ENCODE assay signal across 16 cellular contexts in the genomic region with DNA sequence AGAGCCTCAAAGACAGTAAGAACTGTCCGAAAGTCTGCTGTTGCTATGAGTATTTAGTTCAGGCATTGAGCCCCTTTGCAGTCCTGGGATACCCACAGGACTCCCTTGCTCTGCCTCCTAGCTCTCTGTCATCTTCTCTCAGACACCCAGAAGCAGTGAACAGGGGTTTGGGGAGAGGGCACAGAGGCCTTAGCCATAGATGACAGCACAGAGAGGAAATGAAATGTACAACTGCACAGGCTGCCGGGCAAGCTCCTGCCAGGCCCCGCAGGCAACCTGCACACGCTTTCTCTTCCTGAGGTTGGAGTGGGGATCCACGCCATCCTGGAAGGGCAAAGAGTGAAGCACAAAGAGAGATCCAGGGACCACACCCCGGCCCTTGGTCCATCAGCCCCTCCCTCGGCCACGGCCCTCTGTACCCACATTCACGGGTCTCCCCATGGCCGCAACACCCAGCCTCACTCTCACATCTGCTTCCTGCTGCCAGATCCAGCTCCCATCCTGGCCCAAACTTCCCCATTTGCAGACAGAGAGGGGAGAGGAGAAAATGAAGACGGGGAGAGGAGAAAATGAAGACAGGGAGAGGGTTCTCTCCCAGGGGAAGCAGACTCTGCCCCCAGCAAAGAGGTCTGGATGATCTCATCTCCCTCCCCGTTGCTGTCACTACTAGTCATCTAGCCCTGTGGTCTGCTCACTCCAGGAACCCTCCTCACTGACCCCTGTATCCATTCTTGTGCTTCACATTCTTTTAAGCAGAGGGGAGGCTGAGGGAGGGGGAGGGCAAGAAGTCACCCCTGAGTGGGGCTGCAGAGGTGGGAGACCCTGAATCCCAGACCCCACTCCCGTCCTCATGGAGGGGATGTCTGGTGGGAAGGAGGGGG. TPM values are rescaled to one million over a fixed set of nuclear protein-coding genes. Genes with fewer than 3 reads are reported as not detected.
A peak's percentile ranks its signal among the peaks of the same experiment; 100 is the strongest.
DNase-seq lines count a peak whose midpoint lies in the region; ATAC-seq, FAIRE-seq and TF ChIP-seq lines count a peak whose summit lies in the region.
"Had no signal": no experiment of that assay in that cellular context is flagged by ENCODE, and none has a peak within 500 bp of the region (broad histone marks: within the 10 kb centered on the region; RNA-seq: fewer than 3 reads in every experiment).

No MANE protein-coding gene starts in this region.

- peak overlapping the region; percentile 3 for H3K27ac ChIP-seq in CD4-positive, alpha-beta T cell (ENCODE audit: low read depth, low read length)
- H3K27ac ChIP-seq in mesodermal cell (ENCODE audit: low read depth, low read length, severe bottlenecking) (peak overlapping the region; percentile 37), PC-9 (no peak overlapping the region)
- H3K27ac ChIP-seq: cardiac muscle cell, suprapubic skin had no signal

- DNase-seq in CD4-positive, alpha-beta T cell, result no peak
- DNase-seq in GM12891 (ENCODE audit: insufficient read length, low spot score), result no peak
- DNase-seq in activated T-helper 2 cell treated with anti-CD3 and anti-CD28 coated beads, Interferon-gamma antibody, Interleukin-2, Interleukin-4, amounts not matched to agents 10 μg/mL and 5 μg/mL and 100 μg/mL, durations not matched to agents 14 hours and 24 hours and 36 hours (ENCODE audit: low spot score), result no peak
- no peak for DNase-seq in PC-9
- no peak for DNase-seq in HuH-7.5 (ENCODE audit: low spot score)
- DNase-seq in H4 (ENCODE audit: low spot score), result no peak
- DNase-seq: DMS79 treated with DMSO at 0.1 percent for 48 hours; KG1; occipital lobe; SHP77 treated with DMSO at 0.1 percent for 48 hours; stimulated activated CD4-positive, alpha-beta T cell treated with anti-CD3 and anti-CD28 coated beads, Interleukin-4, amount 100 ng/mL, for 1 hour had no signal

- peaks cover 23% of the 10 kb centered on the region for H3K4me1 ChIP-seq in mesodermal cell (ENCODE audit: control insufficient read depth, insufficient read depth, low read length, poor library complexity, severe bottlenecking)
- H3K4me1 ChIP-seq in PC-9 (replicated peaks; ENCODE audit: insufficient read depth), result no peaks in the 10 kb centered on the region

- H3K9me3 ChIP-seq in CD4-positive, alpha-beta T cell (ENCODE audit: control insufficient read depth, low read length), result no peaks in the 10 kb centered on the region
- H3K9me3 ChIP-seq in mesodermal cell (ENCODE audit: control insufficient read depth, low read length) (no peaks in the 10 kb centered on the region), PC-9 (ENCODE audit: insufficient read depth, low read depth) (no peaks in the 10 kb centered on the region)
- H3K9me3 ChIP-seq: suprapubic skin had no signal

- H3K36me3 ChIP-seq in mesodermal cell (ENCODE audit: control insufficient read depth, insufficient read depth, low read length) (no peaks in the 10 kb centered on the region), PC-9 (ENCODE audit: low read depth) (no peaks in the 10 kb centered on the region)
- H3K36me3 ChIP-seq: cardiac muscle cell, suprapubic skin had no signal

- BruUV-seq in PC-9 (replicated peaks; lab: Mats Ljungman, UMichigan), result no TSS peak

- no peaks in the 10 kb centered on the region for H3K79me2 ChIP-seq in PC-9 (ENCODE audit: low read depth)

- intact Hi-C loops in CD4-positive, alpha-beta T cell (cut with DNase I, micrococcal nuclease), result no loop called here
- intact Hi-C loops in activated T-helper 2 cell treated with anti-CD3 and anti-CD28 coated beads, Interferon-gamma antibody, Interleukin-2, Interleukin-4, amounts not matched to agents 10 μg/mL and 5 μg/mL and 100 μg/mL, durations not matched to agents 14 hours and 24 hours and 36 hours (cut with micrococcal nuclease), result no loop called here
- intact Hi-C loops in PC-9 (cut with micrococcal nuclease; ENCODE audit: unreplicated experiment), result no loop called here

- no peaks in the 10 kb centered on the region for H3K27me3 Mint-ChIP-seq in CD4-positive, alpha-beta T cell
- no peaks in the 10 kb centered on the region for H3K27me3 Mint-ChIP-seq in activated T-helper 2 cell treated with anti-CD3 and anti-CD28 coated beads, Interferon-gamma antibody, Interleukin-2, Interleukin-4, amounts not matched to agents 10 μg/mL and 5 μg/mL and 100 μg/mL, durations not matched to agents 14 hours and 24 hours and 36 hours (ENCODE audit: low read depth)

- H4K20me1 ChIP-seq in PC-9 (ENCODE audit: insufficient read depth), result no peaks in the 10 kb centered on the region

- POLR2A ChIA-PET in CD4-positive, alpha-beta T cell (lab: Charles Lee), result interaction anchor here (0.8 to 3.2 kb wide), 8 partner anchors 9 to 38 kb away, joined by 3 to 15 read pairs (median 5); no protein-coding TSS in a partner anchor
- POLR2A ChIA-PET in PC-9 (lab: Charles Lee; ENCODE audit: unreplicated experiment), result no interaction called here

- H3K4me3 ChIP-seq in mesodermal cell (ENCODE audit: extremely low read depth, insufficient read depth, low read length, poor library complexity, severe bottlenecking), result no peak overlapping the region
- H3K4me3 ChIP-seq in PC-9, result no peak overlapping the region
- H3K4me3 ChIP-seq: cardiac muscle cell, suprapubic skin had no signal

- H3K36me3 Mint-ChIP-seq in CD4-positive, alpha-beta T cell (ENCODE audit: low read depth), result peaks cover 96% of the 10 kb centered on the region
- peaks cover 89% of the 10 kb centered on the region for H3K36me3 Mint-ChIP-seq in activated T-helper 2 cell treated with anti-CD3 and anti-CD28 coated beads, Interferon-gamma antibody, Interleukin-2, Interleukin-4, amounts not matched to agents 10 μg/mL and 5 μg/mL and 100 μg/mL, durations not matched to agents 14 hours and 24 hours and 36 hours (ENCODE audit: low read depth)

- H3K4me1 Mint-ChIP-seq in CD4-positive, alpha-beta T cell (ENCODE audit: low read depth), result peaks cover 72% of the 10 kb centered on the region
- peaks cover 21% of the 10 kb centered on the region for H3K4me1 Mint-ChIP-seq in activated T-helper 2 cell treated with anti-CD3 and anti-CD28 coated beads, Interferon-gamma antibody, Interleukin-2, Interleukin-4, amounts not matched to agents 10 μg/mL and 5 μg/mL and 100 μg/mL, durations not matched to agents 14 hours and 24 hours and 36 hours (ENCODE audit: low read depth)

- no peak for TF ChIP-seq POLR2A in GM12891 (IDR thresholded peaks at IDR 0.05; ENCODE audit: low read depth, low read length)

- FAIRE-seq in GM12891 (lab: Jason Lieb, UNC), result peak; percentile 73
- FAIRE-seq: keratinocyte had no signal

- H2AFZ ChIP-seq in PC-9, result no peak overlapping the region

- H3K4me2 ChIP-seq in PC-9, result no peak overlapping the region

- H3K4me3 Mint-ChIP-seq in CD4-positive, alpha-beta T cell, result no peak overlapping the region
- H3K4me3 Mint-ChIP-seq in activated T-helper 2 cell treated with anti-CD3 and anti-CD28 coated beads, Interferon-gamma antibody, Interleukin-2, Interleukin-4, amounts not matched to agents 10 μg/mL and 5 μg/mL and 100 μg/mL, durations not matched to agents 14 hours and 24 hours and 36 hours (ENCODE audit: low read depth), result no peak overlapping the region

- TF ChIP-seq CTCF in CD4-positive, alpha-beta T cell (IDR thresholded peaks at IDR 0.05), result no peak
- no peak for TF ChIP-seq CTCF in PC-9 (conservative IDR thresholded peaks at IDR 0.05)

- peak overlapping the region; percentile 92 for H3K27ac Mint-ChIP-seq in CD4-positive, alpha-beta T cell
- H3K27ac Mint-ChIP-seq in activated T-helper 2 cell treated with anti-CD3 and anti-CD28 coated beads, Interferon-gamma antibody, Interleukin-2, Interleukin-4, amounts not matched to agents 10 μg/mL and 5 μg/mL and 100 μg/mL, durations not matched to agents 14 hours and 24 hours and 36 hours, result peak overlapping the region; percentile 80

- no peaks in the 10 kb centered on the region for H3K9me3 Mint-ChIP-seq in CD4-positive, alpha-beta T cell
- H3K9me3 Mint-ChIP-seq in activated T-helper 2 cell treated with anti-CD3 and anti-CD28 coated beads, Interferon-gamma antibody, Interleukin-2, Interleukin-4, amounts not matched to agents 10 μg/mL and 5 μg/mL and 100 μg/mL, durations not matched to agents 14 hours and 24 hours and 36 hours, result no peaks in the 10 kb centered on the region

- no peaks in the 10 kb centered on the region for H3K27me3 ChIP-seq in CD4-positive, alpha-beta T cell (ENCODE audit: control insufficient read depth, insufficient read depth, low read length)
- H3K27me3 ChIP-seq in PC-9 (ENCODE audit: insufficient read depth, low read depth), result peaks cover 55% of the 10 kb centered on the region

- CTCF ChIA-PET in CD4-positive, alpha-beta T cell (lab: Charles Lee), result interaction anchor here (2.5 kb wide), 1 partner anchor 42 kb away, joined by 8 read pairs; no protein-coding TSS in a partner anchor
- CTCF ChIA-PET in PC-9 (lab: Charles Lee), result no interaction called here

- no peak for ATAC-seq in CD4-positive, alpha-beta T cell (ENCODE audit: poor library complexity)

- no peaks in the 10 kb centered on the region for H3K9me2 ChIP-seq in PC-9 (ENCODE audit: insufficient read depth)

- WGBS in mesodermal cell (ENCODE audit: insufficient coverage in 2 of 2), 2 experiments, result 75 to 76% methylated on average over 9 to 10 of the region's 13 CpGs

- no peaks in the 10 kb centered on the region for H3F3A ChIP-seq in PC-9 (ENCODE audit: insufficient read depth, low read depth)

TF ChIP-seq in GM12891, 5 proteins besides CTCF, POLR2A, EP300 and RAD21:
- TF ChIP-seq PAX5 (IDR thresholded peaks at IDR 0.05; ENCODE audit: insufficient read depth, low read length, severe bottlenecking), result no peak
- TF ChIP-seq SPI1 (IDR thresholded peaks at IDR 0.05; ENCODE audit: low read depth, low read length), result 0 out of 2 replicates have a peak, but pooled peaks have one; percentile 3
- TF ChIP-seq POLR2AphosphoS5 (IDR thresholded peaks at IDR 0.05; ENCODE audit: low read depth, low read length), result no peak

RNA-seq across cellular contexts. Expression of gene CD6, which starts 40.7 kb away (rescaled TPM):
- total RNA-seq in CD4-positive, alpha-beta T cell, result 100 to 1,000 TPM; 814 to 827 TPM
- 5.0 TPM for polyA plus RNA-seq in GM12891 (2012; ENCODE audit: low read depth, missing spikeins)
- 308 and 327 TPM in 2 replicates for total RNA-seq in activated T-helper 2 cell treated with anti-CD3 and anti-CD28 coated beads, Interferon-gamma antibody, Interleukin-2, Interleukin-4, amounts not matched to agents 10 μg/mL and 5 μg/mL and 100 μg/mL, durations not matched to agents 14 hours and 24 hours and 36 hours
- 0.26 TPM for polyA plus RNA-seq in mesodermal cell (2013, experiment 1 of 2)
- 0.46 TPM for polyA plus RNA-seq in mesodermal cell (2013, experiment 2 of 2)
- 0.74 and 3.3 TPM in 2 replicates for total RNA-seq in PC-9 (2021)
- total RNA-seq in H4 (2014; rRNA removed; shearing (Covaris generic)), result not detected in 2 replicates
- total RNA-seq: fibroblast of lung had no signal
- polyA plus RNA-seq: cardiac muscle cell, fibroblast of lung had no signal

Comparison
In these comparisons a context has a peak if more than half of its experiments do, and no peak if none do; other contexts are left out.
1. RNA of gene CD6, which starts 40.7 kb away (total RNA-seq): 814 to 827 TPM in CD4-positive, alpha-beta T cell and 308 to 327 TPM in activated T-helper 2 cell treated with anti-CD3 and anti-CD28 coated beads, Interferon-gamma antibody, Interleukin-2, Interleukin-4, amounts not matched to agents 10 μg/mL and 5 μg/mL and 100 μg/mL, durations not matched to agents 14 hours and 24 hours and 36 hours; 0.74 to 3.3 TPM in PC-9 and not detected in H4; every median in the first group is over 10 times any median in the second.